Comparison of ENCODE assay signal across 10 cellular contexts in the genomic region with DNA sequence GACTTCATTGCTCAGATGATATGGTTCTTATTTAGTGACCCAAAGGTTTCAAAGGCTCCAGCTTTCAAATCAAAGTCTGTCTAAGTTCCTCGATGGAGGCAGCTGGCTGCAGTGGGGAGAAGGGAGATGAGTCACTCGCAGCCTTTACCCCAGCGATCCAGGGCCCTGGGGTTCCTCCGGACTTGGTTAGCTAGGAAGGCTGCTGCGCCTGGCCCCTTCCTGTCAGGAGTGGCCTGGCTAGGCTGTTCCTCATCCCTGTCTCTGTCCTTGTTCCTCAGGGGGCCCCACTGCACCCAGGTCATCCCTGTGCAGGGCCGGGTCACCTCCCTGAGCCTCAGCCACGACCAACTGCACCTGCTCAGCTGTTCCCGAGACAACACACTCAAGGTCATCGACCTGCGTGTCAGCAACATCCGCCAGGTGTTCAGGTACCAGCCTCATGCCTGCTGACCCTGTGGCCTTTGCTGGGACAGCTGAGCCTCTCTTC. TPM values are rescaled to one million over a fixed set of nuclear protein-coding genes. Genes with fewer than 3 reads are reported as not detected.
DNase-seq lines count a peak whose midpoint lies in the region; ATAC-seq and TF ChIP-seq lines count a peak whose summit lies in the region.
"Had no signal": no experiment of that assay in that cellular context is flagged by ENCODE, and none has a peak within 500 bp of the region (broad histone marks: within the 10 kb centered on the region; RNA-seq: fewer than 3 reads in every experiment).

No MANE protein-coding gene starts in this region.

- H3K36me3 ChIP-seq in tibial artery (peaks cover 0 to 8% (median 8%) of the 10 kb centered on the region in 3 donors), esophagus squamous epithelium (peaks cover 0 to 75% (median 4%) of the 10 kb centered on the region in 3 donors)
- H3K36me3 ChIP-seq: BE2C had no signal

- H3K27me3 ChIP-seq in tibial artery (no peaks in the 10 kb centered on the region), esophagus squamous epithelium (no peaks in the 10 kb centered on the region)
- H3K27me3 ChIP-seq: BE2C had no signal

- 52 to 68% methylated on average over 8 of the region's 11 CpGs for WGBS in esophagus squamous epithelium, 2 donors

- TF ChIP-seq CTCF in tibial artery (IDR thresholded peaks at IDR 0.05) (no peak), esophagus squamous epithelium (IDR thresholded peaks at IDR 0.05) (no peak)

- peak overlapping the region; percentile 81 for H3K27ac Mint-ChIP-seq in activated T-cell treated with anti-CD3 and anti-CD28 coated beads, Interleukin-2, amount 50 U/mL, for 72 hours
- peak overlapping the region; percentile 64 to 79 for H3K27ac Mint-ChIP-seq in T-cell

- peak in 1 of 2 donors; percentile 35 for ATAC-seq in activated T-cell treated with anti-CD3 and anti-CD28 coated beads, Interleukin-2, amount 50 U/mL, for 72 hours (replicated peaks in 1 of 2)
- ATAC-seq in T-cell (replicated peaks in 1 of 4): no peak

- H3K9me3 ChIP-seq in tibial artery: no peaks in the 10 kb centered on the region
- no peaks in the 10 kb centered on the region for H3K9me3 ChIP-seq in esophagus squamous epithelium
- H3K9me3 ChIP-seq: BE2C had no signal

- H3K9me3 Mint-ChIP-seq in activated T-cell treated with anti-CD3 and anti-CD28 coated beads, Interleukin-2, amount 50 U/mL, for 72 hours: no peaks in the 10 kb centered on the region
- no peaks in the 10 kb centered on the region for H3K9me3 Mint-ChIP-seq in T-cell
- H3K9me3 Mint-ChIP-seq: brain had no signal

- POLR2A ChIA-PET in T-cell (lab: Charles Lee): no interaction called here

- no peak for TF ChIP-seq POLR2A in esophagus squamous epithelium (IDR thresholded peaks at IDR 0.05)

- H3K4me1 ChIP-seq in tibial artery: peaks cover 6 to 23% (median 20%) of the 10 kb centered on the region in 4 donors
- peaks cover 6 to 31% (median 16%) of the 10 kb centered on the region in 3 donors for H3K4me1 ChIP-seq in esophagus squamous epithelium

- no peak for DNase-seq in activated T-cell treated with anti-CD3 and anti-CD28 coated beads, Interleukin-2, amount 50 U/mL, for 72 hours
- no peak for DNase-seq in activated T-cell treated with anti-CD3 and anti-CD28 coated beads, Interleukin-2, amount 50 U/mL, for 1 hour
- DNase-seq in T-cell: no peak
- DNase-seq in islet precursor cell: peak; percentile 55
- no peak for DNase-seq in tibial artery
- DNase-seq in GDM1 (lab: John Stamatoyannopoulos, UW): no peak
- DNase-seq in esophagus squamous epithelium (lab: John Stamatoyannopoulos, UW): no peak
- no peak for DNase-seq in ureter (ENCODE audit: low spot score)
- DNase-seq: BE2C had no signal

- peak overlapping the region in 1 of 2 donors; percentile 28 for H3K4me3 Mint-ChIP-seq in activated T-cell treated with anti-CD3 and anti-CD28 coated beads, Interleukin-2, amount 50 U/mL, for 72 hours
- no peak overlapping the region for H3K4me3 Mint-ChIP-seq in T-cell
- H3K4me3 Mint-ChIP-seq: brain had no signal

- no peaks in the 10 kb centered on the region for H3K27me3 Mint-ChIP-seq in activated T-cell treated with anti-CD3 and anti-CD28 coated beads, Interleukin-2, amount 50 U/mL, for 72 hours (ENCODE audit: low read depth)
- H3K27me3 Mint-ChIP-seq in T-cell: no peaks in the 10 kb centered on the region
- H3K27me3 Mint-ChIP-seq: brain had no signal

- peaks cover 17% of the 10 kb centered on the region for H3K4me1 Mint-ChIP-seq in activated T-cell treated with anti-CD3 and anti-CD28 coated beads, Interleukin-2, amount 50 U/mL, for 72 hours (ENCODE audit: low read depth)
- peaks cover 5 to 23% (median 8%) of the 10 kb centered on the region in 3 donors for H3K4me1 Mint-ChIP-seq in T-cell

- H3K36me3 Mint-ChIP-seq in activated T-cell treated with anti-CD3 and anti-CD28 coated beads, Interleukin-2, amount 50 U/mL, for 72 hours (ENCODE audit: insufficient read depth in 2 of 2): peaks cover 3 to 8% of the 10 kb centered on the region in 2 donors
- peaks cover 7% of the 10 kb centered on the region for H3K36me3 Mint-ChIP-seq in T-cell
- H3K36me3 Mint-ChIP-seq: brain had no signal

- peak overlapping the region; percentile 27 to 86 for H3K27ac ChIP-seq in tibial artery
- H3K27ac ChIP-seq in esophagus squamous epithelium: peak overlapping the region in 2 of 4 donors; percentile 44 to 63

- intact Hi-C loops in tibial artery (cut with DNase I; ENCODE audit: low total_unique reads) (no loop called here), esophagus squamous epithelium (cut with DNase I) (no loop called here)

- CTCF ChIA-PET in T-cell (lab: Charles Lee): interaction anchor here in 1 of 2 donors (0.7 to 1.2 kb wide), 3 partner anchors 13 to 350 kb away, joined by 3 to 10 read pairs (median 5); no protein-coding TSS in a partner anchor

- H3K4me3 ChIP-seq in tibial artery (no peak overlapping the region), esophagus squamous epithelium (no peak overlapping the region)

RNA-seq across cellular contexts. Expression of gene ATG16L2, which starts 13.9 kb away (rescaled TPM):
- 10 to 100 TPM; 55.8 to 56.0 TPM for total RNA-seq in activated T-cell treated with anti-CD3 and anti-CD28 coated beads, Interleukin-2, amount 50 U/mL, for 72 hours
- total RNA-seq in T-cell: 100 to 1,000 TPM; 107 to 145 (median 127) TPM
- 10 to 100 TPM; 21.7 to 46.5 (median 26.4) TPM for total RNA-seq in esophagus squamous epithelium
- 39.7 TPM for total RNA-seq in ureter

RNA-seq across cellular contexts. Expression of gene STARD10, which starts 34.3 kb away (rescaled TPM):
- 10 to 100 TPM; 31.9 to 41.3 TPM for total RNA-seq in activated T-cell treated with anti-CD3 and anti-CD28 coated beads, Interleukin-2, amount 50 U/mL, for 72 hours
- total RNA-seq in T-cell (10 to 100 TPM; 11.1 to 24.9 (median 19.1) TPM), esophagus squamous epithelium (10 to 100 TPM; 42.2 to 83.1 (median 49.4) TPM), ureter (66.7 TPM)
